8 cellular contexts compared by ENCODE assay signal in the genomic region with DNA sequence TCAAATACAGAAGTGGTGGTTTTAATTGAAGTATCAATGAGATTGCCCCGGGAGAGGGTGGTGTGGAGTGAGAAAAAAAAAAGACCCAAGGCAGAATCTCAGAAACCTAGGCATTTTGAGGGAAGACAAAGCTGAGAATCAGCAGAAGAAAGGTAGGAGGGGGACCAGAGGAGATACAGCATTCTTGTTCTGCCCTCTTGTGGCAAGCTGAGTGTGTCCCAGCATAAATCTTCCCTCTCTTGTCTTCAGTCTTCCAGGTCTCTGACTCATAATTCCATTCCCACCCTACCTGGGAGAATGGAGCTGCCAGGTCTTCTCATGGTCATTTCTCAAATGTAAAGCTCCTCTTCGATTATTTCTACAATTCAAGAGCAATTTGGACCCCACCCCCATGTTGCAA. TPM values are rescaled to one million over a fixed set of nuclear protein-coding genes. Genes with fewer than 3 reads are reported as not detected.
A peak's percentile ranks its signal among the peaks of the same experiment; 100 is the strongest.
DNase-seq lines count a peak whose midpoint lies in the region; ATAC-seq and TF ChIP-seq lines count a peak whose summit lies in the region.

No MANE protein-coding gene starts in this region.

- peak; percentile 30 for TF ChIP-seq CTCF in 22Rv1 (IDR thresholded peaks at IDR 0.05)
- 0 out of 2 replicates have a peak, but pooled peaks have one; percentile 26 for TF ChIP-seq CTCF in GM12874 (IDR thresholded peaks at IDR 0.05; ENCODE audit: insufficient read depth, low read depth, low read length)
- peak; percentile 53 for TF ChIP-seq CTCF in OCI-LY3 (IDR thresholded peaks at IDR 0.05; ENCODE audit: low read depth, low read length)
- TF ChIP-seq CTCF in fibroblast of lung (conservative IDR thresholded peaks at IDR 0.05 in 1 of 2, IDR thresholded peaks at IDR 0.05 in 1 of 2; ENCODE audit: low read depth in 1 of 2, low read length in 2 of 2): peak; percentile 12 to 48
- peak; percentile 54 for TF ChIP-seq CTCF in retinal pigment epithelial cell (conservative IDR thresholded peaks at IDR 0.05; ENCODE audit: low read depth, low read length)

- peaks cover 38% of the 10 kb centered on the region for H3K36me3 Mint-ChIP-seq in activated CD8-positive, alpha-beta memory T cell treated with anti-CD3 and anti-CD28 coated beads, Interleukin-2, amount 10 ng/mL, durations not matched to agents 7 days and 5 days

- H3K36me3 ChIP-seq in OCI-LY3 (replicated peaks; ENCODE audit: low read depth, low read length): peaks cover 14% of the 10 kb centered on the region
- H3K36me3 ChIP-seq in fibroblast of lung (ENCODE audit: control insufficient read depth, insufficient read depth, low read length): no peaks in the 10 kb centered on the region

- H3K9me3 ChIP-seq in OCI-LY3 (ENCODE audit: insufficient read depth, low read length) (no peaks in the 10 kb centered on the region), fibroblast of lung (ENCODE audit: control insufficient read depth, insufficient read depth, low read depth, low read length) (no peaks in the 10 kb centered on the region)

- DNase-seq in fibroblast of lung (ENCODE audit: low read depth in 2 of 2) (peak; percentile 45 to 48), retinal pigment epithelial cell (ENCODE audit: low read depth) (no peak), DMS79 (lab: John Stamatoyannopoulos, UW) (no peak), T-helper 1 cell (no peak)
- no peak for DNase-seq in activated CD8-positive, alpha-beta memory T cell treated with anti-CD3 and anti-CD28 coated beads, Interleukin-2, amount 10 ng/mL, durations not matched to agents 7 days and 5 days

- no peaks in the 10 kb centered on the region for H4K20me1 ChIP-seq in OCI-LY3 (ENCODE audit: insufficient read depth, low read length)
- no peaks in the 10 kb centered on the region for H4K20me1 ChIP-seq in fibroblast of lung (ENCODE audit: control insufficient read depth, extremely low read depth, insufficient read depth, low read length)

- H3K79me2 ChIP-seq in OCI-LY3 (ENCODE audit: low read length) (no peaks in the 10 kb centered on the region), fibroblast of lung (ENCODE audit: control insufficient read depth, insufficient read depth, low read length) (no peaks in the 10 kb centered on the region)

- peaks cover 9% of the 10 kb centered on the region for H3K4me1 Mint-ChIP-seq in activated CD8-positive, alpha-beta memory T cell treated with anti-CD3 and anti-CD28 coated beads, Interleukin-2, amount 10 ng/mL, durations not matched to agents 7 days and 5 days

- H3K4me3 Mint-ChIP-seq in activated CD8-positive, alpha-beta memory T cell treated with anti-CD3 and anti-CD28 coated beads, Interleukin-2, amount 10 ng/mL, durations not matched to agents 7 days and 5 days: no peak overlapping the region

- ATAC-seq in activated CD8-positive, alpha-beta memory T cell treated with anti-CD3 and anti-CD28 coated beads, Interleukin-2, amount 10 ng/mL, durations not matched to agents 7 days and 5 days: no peak

- peaks cover 12% of the 10 kb centered on the region for H3K9me3 Mint-ChIP-seq in activated CD8-positive, alpha-beta memory T cell treated with anti-CD3 and anti-CD28 coated beads, Interleukin-2, amount 10 ng/mL, durations not matched to agents 7 days and 5 days (ENCODE audit: low read depth)

- no peak overlapping the region for H3K27ac Mint-ChIP-seq in activated CD8-positive, alpha-beta memory T cell treated with anti-CD3 and anti-CD28 coated beads, Interleukin-2, amount 10 ng/mL, durations not matched to agents 7 days and 5 days

- no peaks in the 10 kb centered on the region for H3K27me3 Mint-ChIP-seq in activated CD8-positive, alpha-beta memory T cell treated with anti-CD3 and anti-CD28 coated beads, Interleukin-2, amount 10 ng/mL, durations not matched to agents 7 days and 5 days

- no peak overlapping the region for H3K9ac ChIP-seq in OCI-LY3 (ENCODE audit: low read length)
- no peak overlapping the region for H3K9ac ChIP-seq in fibroblast of lung (ENCODE audit: insufficient read depth, low read length)

- CTCF ChIA-PET in activated CD8-positive, alpha-beta memory T cell treated with anti-CD3 and anti-CD28 coated beads, Interleukin-2, amount 10 ng/mL, durations not matched to agents 7 days and 5 days (lab: Charles Lee): interaction anchor here (1.1 to 1.6 kb wide), 2 partner anchors 16 to 219 kb away, joined by 3 to 6 read pairs; no protein-coding TSS in a partner anchor

- H3K4me2 ChIP-seq in OCI-LY3 (ENCODE audit: low read length): no peak overlapping the region
- H3K4me2 ChIP-seq in fibroblast of lung (ENCODE audit: extremely low read depth, insufficient read depth, low read length): no peak overlapping the region

- H2AFZ ChIP-seq in OCI-LY3 (ENCODE audit: low read depth, low read length) (no peak overlapping the region), fibroblast of lung (ENCODE audit: low read length) (no peak overlapping the region)

- H3K4me1 ChIP-seq in OCI-LY3 (ENCODE audit: low read length) (0 out of 2 replicates have a peak, but pooled peaks cover 3% of the 10 kb centered on the region), fibroblast of lung (ENCODE audit: control insufficient read depth, extremely low read depth, insufficient read depth, low read length) (no peaks in the 10 kb centered on the region)

- H3K27me3 ChIP-seq in OCI-LY3 (ENCODE audit: low read depth, low read length) (no peaks in the 10 kb centered on the region), fibroblast of lung (ENCODE audit: control insufficient read depth, insufficient read depth, low read length) (no peaks in the 10 kb centered on the region)

- H3K27ac ChIP-seq in 22Rv1: no peak overlapping the region
- H3K27ac ChIP-seq in OCI-LY3 (ENCODE audit: low read length): no peak overlapping the region
- no peak overlapping the region for H3K27ac ChIP-seq in fibroblast of lung (ENCODE audit: insufficient read depth, low read length)

- no peak overlapping the region for H3K4me3 ChIP-seq in OCI-LY3 (ENCODE audit: low read length)
- H3K4me3 ChIP-seq in fibroblast of lung (replicated peaks in 1 of 4; ENCODE audit: control extremely low read depth in 1 of 4, insufficient read depth in 1 of 4, low read depth in 3 of 4, low read length in 4 of 4): no peak overlapping the region
- no peak overlapping the region for H3K4me3 ChIP-seq in retinal pigment epithelial cell (ENCODE audit: low read length)

RNA-seq across cellular contexts. Expression of a gene that starts 32.7 kb away (rescaled TPM):
- total RNA-seq in fibroblast of lung: 46.0 and 72.0 TPM in 2 replicates
- polyA plus RNA-seq in fibroblast of lung: 334 and 390 TPM in 2 replicates
- 332 and 402 TPM in 2 replicates for polyA plus RNA-seq in fibroblast of lung (2012)
- 442 and 490 TPM in 2 replicates for polyA minus RNA-seq in fibroblast of lung (ENCODE audit: low replicate concordance)
- 10 to 100 TPM; 30.3 to 33.4 TPM for total RNA-seq in activated CD8-positive, alpha-beta memory T cell treated with anti-CD3 and anti-CD28 coated beads, Interleukin-2, amount 10 ng/mL, durations not matched to agents 7 days and 5 days

Comparison
In these comparisons a context has a peak if more than half of its experiments do, and no peak if none do; other contexts are left out.
1. DNase-seq: peak in fibroblast of lung (2 of 2); none in retinal pigment epithelial cell (single experiment), activated CD8-positive, alpha-beta memory T cell treated with anti-CD3 and anti-CD28 coated beads, Interleukin-2, amount 10 ng/mL, durations not matched to agents 7 days and 5 days (single experiment), DMS79 (single experiment) and T-helper 1 cell (0 of 5).
2. Peak in every context shown above with its lines, with median percentiles within 50 percentile points of each other: CTCF ChIP-seq.